Comparison of ENCODE assay signal across 14 cellular contexts in the genomic region with DNA sequence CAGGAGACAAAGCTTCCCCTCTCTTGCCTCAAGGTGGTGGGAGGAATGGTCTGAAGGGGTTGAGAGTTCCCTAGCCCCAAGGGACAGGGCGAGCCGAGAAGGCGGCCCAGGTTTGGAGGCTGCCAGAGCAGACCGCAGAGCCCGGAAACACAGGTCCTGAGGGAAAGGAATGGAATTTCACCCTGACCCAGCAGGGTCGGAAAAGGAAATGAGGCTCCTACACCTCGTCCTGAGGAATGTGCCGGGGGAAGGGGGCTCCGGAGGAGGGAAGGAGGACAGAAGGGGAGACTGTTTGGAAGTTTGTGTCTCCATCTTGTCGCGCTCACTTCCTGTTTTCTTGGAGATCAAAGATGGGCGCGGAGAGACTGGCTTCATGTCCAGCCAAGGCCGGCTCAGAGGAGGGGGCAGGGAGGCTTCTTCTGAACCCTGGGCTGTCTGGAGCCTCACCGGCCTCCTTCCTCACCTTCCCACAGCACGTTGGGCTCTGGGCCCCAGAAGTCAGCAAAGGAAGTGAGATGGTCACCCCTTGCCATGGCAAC. TPM values are rescaled to one million over a fixed set of nuclear protein-coding genes. Genes with fewer than 3 reads are reported as not detected.
A peak's percentile ranks its signal among the peaks of the same experiment; 100 is the strongest.
DNase-seq lines count a peak whose midpoint lies in the region; ATAC-seq, FAIRE-seq and TF ChIP-seq lines count a peak whose summit lies in the region.
"Had no signal": no experiment of that assay in that cellular context is flagged by ENCODE, and none has a peak within 500 bp of the region (broad histone marks: within the 10 kb centered on the region; RNA-seq: fewer than 3 reads in every experiment).

No MANE protein-coding gene starts in this region.

- peak overlapping the region; percentile 6 for H3K27ac ChIP-seq in adipose tissue (ENCODE audit: low read depth, low read length)

- peak; percentile 39 to 51 for ATAC-seq in left cardiac atrium
- ATAC-seq: left colon; stimulated activated effector memory CD8-positive, alpha-beta T cell treated with anti-CD3 and anti-CD28 coated beads, Interleukin-12 subunit alpha, Interleukin-12 subunit beta, amount 100 ng/mL, for 72 hours had no signal

- TF ChIP-seq CTCF in nephron progenitor cell (IDR thresholded peaks at IDR 0.05) = no peak

- FAIRE-seq in urothelium cell line (lab: Jason Lieb, UNC) = no peak
- FAIRE-seq: TTC549 had no signal

- H3K27ac Mint-ChIP-seq in nephron progenitor cell = peak overlapping the region; percentile 75
- H3K27ac Mint-ChIP-seq: activated T-helper 1 cell treated with anti-CD3 and anti-CD28 coated beads, Interleukin-12 subunit alpha, Interleukin-12 subunit beta, Interleukin-2, Interleukin-4 antibody, amounts not matched to agents 30 ng/mL and 10 ng/mL and 1 ng/mL, durations not matched to agents 14 hours and 24 hours and 36 hours; stimulated activated effector memory CD8-positive, alpha-beta T cell treated with anti-CD3 and anti-CD28 coated beads, Interleukin-12 subunit alpha, Interleukin-12 subunit beta, amount 100 ng/mL, for 72 hours had no signal

- WGBS in adipose tissue, 3 donors = 57 to 78% (median 57%) methylated on average over 16 of the region's 16 CpGs

- in situ Hi-C loops in HAP-1 (cut with MboI; ENCODE audit: low sequenced_read_pairs) = no loop called here

- no peaks in the 10 kb centered on the region for H3K4me1 ChIP-seq in HAP-1

- H3K9me3 ChIP-seq in HAP-1 = no peaks in the 10 kb centered on the region

- no peak overlapping the region for H3K4me3 Mint-ChIP-seq in nephron progenitor cell
- H3K4me3 Mint-ChIP-seq: activated T-helper 1 cell treated with anti-CD3 and anti-CD28 coated beads, Interleukin-12 subunit alpha, Interleukin-12 subunit beta, Interleukin-2, Interleukin-4 antibody, amounts not matched to agents 30 ng/mL and 10 ng/mL and 1 ng/mL, durations not matched to agents 14 hours and 24 hours and 36 hours; stimulated activated effector memory CD8-positive, alpha-beta T cell treated with anti-CD3 and anti-CD28 coated beads, Interleukin-12 subunit alpha, Interleukin-12 subunit beta, amount 100 ng/mL, for 72 hours had no signal

- H3K27me3 ChIP-seq in HAP-1 (ENCODE audit: low read depth) = no peaks in the 10 kb centered on the region

- intact Hi-C loops in left cardiac atrium (cut with DNase I) = no loop called here

- H3K36me3 ChIP-seq in HAP-1 (replicated peaks) = no peaks in the 10 kb centered on the region

- peaks cover 45% of the 10 kb centered on the region for H3K4me1 Mint-ChIP-seq in nephron progenitor cell
- H3K4me1 Mint-ChIP-seq: stimulated activated effector memory CD8-positive, alpha-beta T cell treated with anti-CD3 and anti-CD28 coated beads, Interleukin-12 subunit alpha, Interleukin-12 subunit beta, amount 100 ng/mL, for 72 hours had no signal

- no peak overlapping the region for H3K4me3 ChIP-seq in HAP-1

- H3K27me3 Mint-ChIP-seq in nephron progenitor cell (ENCODE audit: low read depth, poor library complexity) = peaks cover 5% of the 10 kb centered on the region

- peaks cover 7% of the 10 kb centered on the region for H3K36me3 Mint-ChIP-seq in nephron progenitor cell (ENCODE audit: low read depth)

- DNase-seq in left cardiac atrium = peak; percentile 77
- DNase-seq in nephron progenitor cell = no peak
- peak; percentile 59 for DNase-seq in urothelium cell line (ENCODE audit: low spot score)
- DNase-seq in NCI-H1417 (lab: John Stamatoyannopoulos, UW) = no peak
- DNase-seq in central memory CD4-positive, alpha-beta T cell = no peak
- no peak for DNase-seq in HAP-1 (ENCODE audit: low spot score in 2 of 2)
- no peak for DNase-seq in activated CD8-positive, alpha-beta memory T cell treated with anti-CD3 and anti-CD28 coated beads, Interleukin-2, amount 50 U/mL, for 48 hours
- DNase-seq: HCEC 1CT, left colon, NCI-H1436 had no signal

- peaks cover 13% of the 10 kb centered on the region for H3K9me3 Mint-ChIP-seq in nephron progenitor cell

RNA-seq across cellular contexts. Expression of a gene that starts 9.6 kb away (rescaled TPM):
- polyA plus RNA-seq in adipose tissue = 100 to 1,000 TPM in 2 of 3 donors, 10 to 100 TPM in 1; 37.9 to 180 (median 107) TPM
- 100 to 1,000 TPM; 132 to 392 TPM for total RNA-seq in left cardiac atrium

RNA-seq across cellular contexts. Expression of a gene that starts 32.6 kb away (rescaled TPM):
- polyA plus RNA-seq in adipose tissue = 10 to 100 TPM; 20.9 to 85.4 (median 71.1) TPM
- total RNA-seq in left cardiac atrium = 100 to 1,000 TPM; 593 to 626 TPM

RNA-seq across cellular contexts. Expression of a gene that starts 42.2 kb away (rescaled TPM):
- 100 to 1,000 TPM in 1 of 3 donors, 10 to 100 TPM in 2; 35.1 to 148 (median 52.1) TPM for polyA plus RNA-seq in adipose tissue
- total RNA-seq in left cardiac atrium = 10 to 100 TPM; 40.4 to 59.5 TPM

RNA-seq across cellular contexts. Expression of a gene that starts 54.5 kb away (rescaled TPM):
- 100 to 1,000 TPM in 2 of 3 donors, 10 to 100 TPM in 1; 41.1 to 142 (median 141) TPM for polyA plus RNA-seq in adipose tissue
- total RNA-seq in left cardiac atrium = 10 to 100 TPM; 56.7 to 71.7 TPM

RNA-seq across cellular contexts. Expression of a gene that starts 59.1 kb away (rescaled TPM):
- polyA plus RNA-seq in adipose tissue = 10 to 100 TPM; 34.3 to 68.4 (median 52.1) TPM
- total RNA-seq in left cardiac atrium = 10 to 100 TPM; 58.3 to 64.2 TPM

Comparison
In these comparisons a context has a peak if more than half of its experiments do, and no peak if none do; other contexts are left out.
1. DNase-seq: peak in left cardiac atrium (single experiment) and urothelium cell line (single experiment); none in nephron progenitor cell (single experiment), NCI-H1417 (0 of 3), central memory CD4-positive, alpha-beta T cell (single experiment), HAP-1 (0 of 2) and activated CD8-positive, alpha-beta memory T cell treated with anti-CD3 and anti-CD28 coated beads, Interleukin-2, amount 50 U/mL, for 48 hours (single experiment).